In the genomic region with DNA sequence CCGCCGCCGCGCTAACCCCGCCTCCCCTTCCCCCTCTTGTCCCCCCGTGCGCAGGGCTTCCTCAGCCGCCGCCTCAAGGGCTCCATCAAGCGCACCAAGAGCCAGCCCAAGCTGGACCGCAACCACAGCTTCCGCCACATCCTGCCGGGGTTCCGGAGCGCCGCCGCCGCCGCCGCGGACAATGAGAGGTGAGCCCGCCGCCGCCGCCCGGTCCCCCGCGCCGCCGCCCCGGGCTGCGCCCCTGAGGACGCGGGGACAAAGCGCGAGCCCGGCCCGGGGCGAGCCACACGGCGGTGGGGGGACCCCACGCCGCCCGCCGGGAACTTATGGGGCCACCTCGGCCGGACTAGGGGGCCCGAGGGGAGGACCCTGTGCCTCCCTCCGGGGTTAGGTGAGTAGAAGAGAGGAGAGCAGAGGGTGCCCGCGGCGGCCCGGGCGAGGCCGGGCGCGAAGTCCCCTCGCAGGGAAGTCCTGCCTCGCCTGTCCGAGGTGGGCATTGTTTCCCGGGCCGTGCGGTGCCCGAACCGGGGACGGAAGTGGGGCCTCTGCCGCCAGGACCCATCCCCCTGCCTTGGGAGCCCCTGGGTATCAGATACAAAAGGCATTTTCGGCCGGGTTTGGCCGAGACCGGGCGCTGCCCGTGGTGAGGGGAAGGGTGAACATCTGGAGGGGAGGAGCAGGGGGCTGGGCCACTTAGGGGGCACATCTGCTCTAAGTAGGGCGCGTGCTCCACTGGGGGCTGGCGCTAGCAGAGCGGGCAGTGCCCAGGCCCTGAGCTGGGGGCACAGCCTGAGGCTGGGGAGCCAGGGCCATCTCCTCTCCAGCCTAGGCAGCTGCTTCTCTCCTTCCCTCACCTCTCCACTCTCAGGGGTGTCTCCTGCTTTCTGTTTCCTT, we compare ENCODE assay signal across 1 cellular context.
TF ChIP-seq lines count a peak whose summit lies in the region.

No MANE protein-coding gene starts in this region.

TF ChIP-seq in HepG2, 621 proteins besides CTCF, POLR2A, EP300 and RAD21 (continued from another document):
- TF ChIP-seq ZNF484 (CRISPR knock-in tag; IDR thresholded peaks at IDR 0.05; ENCODE audit: borderline replicate concordance, low read depth) (no peak), TP53 (CRISPR knock-in tag; conservative IDR thresholded peaks at IDR 0.05) (no peak), SETDB1 (CRISPR knock-in tag; IDR thresholded peaks at IDR 0.05; ENCODE audit: borderline replicate concordance) (no peak), ZNF772 (CRISPR knock-in tag; IDR thresholded peaks at IDR 0.05) (no peak), RFX3 (CRISPR knock-in tag; IDR thresholded peaks at IDR 0.05) (no peak), SMARCC2 (IDR thresholded peaks at IDR 0.05) (no peak), SMAD1 (CRISPR knock-in tag; IDR thresholded peaks at IDR 0.05; ENCODE audit: borderline replicate concordance, low read depth) (no peak), MYNN (CRISPR knock-in tag; IDR thresholded peaks at IDR 0.05; ENCODE audit: low read depth) (no peak)
- TF ChIP-seq, protein P1, sequence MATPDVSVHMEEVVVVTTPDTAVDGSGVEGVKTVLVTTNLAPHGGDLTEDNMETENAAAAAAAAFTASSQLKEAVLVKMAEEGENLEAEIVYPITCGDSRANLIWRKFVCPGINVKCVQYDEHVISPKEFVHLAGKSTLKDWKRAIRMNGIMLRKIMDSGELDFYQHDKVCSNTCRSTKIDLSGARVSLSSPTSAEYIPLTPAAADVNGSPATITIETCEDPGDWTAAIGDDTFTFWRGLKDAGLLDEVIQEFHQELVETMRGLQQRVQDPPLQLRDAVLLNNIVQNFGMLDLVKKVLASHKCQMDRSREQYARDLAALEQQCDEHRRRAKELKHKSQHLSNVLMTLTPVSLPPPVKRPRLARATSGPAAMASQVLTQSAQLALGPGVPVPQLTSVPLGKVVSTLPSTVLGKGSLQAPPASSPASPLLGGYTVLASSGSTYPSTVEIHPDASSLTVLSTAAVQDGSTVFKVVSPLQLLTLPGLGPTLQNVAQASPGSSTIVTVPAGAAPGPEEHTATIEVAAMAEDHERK (CRISPR knock-in tag; IDR thresholded peaks at IDR 0.05; ENCODE audit: low read depth): no peak
- TF ChIP-seq, protein P2, sequence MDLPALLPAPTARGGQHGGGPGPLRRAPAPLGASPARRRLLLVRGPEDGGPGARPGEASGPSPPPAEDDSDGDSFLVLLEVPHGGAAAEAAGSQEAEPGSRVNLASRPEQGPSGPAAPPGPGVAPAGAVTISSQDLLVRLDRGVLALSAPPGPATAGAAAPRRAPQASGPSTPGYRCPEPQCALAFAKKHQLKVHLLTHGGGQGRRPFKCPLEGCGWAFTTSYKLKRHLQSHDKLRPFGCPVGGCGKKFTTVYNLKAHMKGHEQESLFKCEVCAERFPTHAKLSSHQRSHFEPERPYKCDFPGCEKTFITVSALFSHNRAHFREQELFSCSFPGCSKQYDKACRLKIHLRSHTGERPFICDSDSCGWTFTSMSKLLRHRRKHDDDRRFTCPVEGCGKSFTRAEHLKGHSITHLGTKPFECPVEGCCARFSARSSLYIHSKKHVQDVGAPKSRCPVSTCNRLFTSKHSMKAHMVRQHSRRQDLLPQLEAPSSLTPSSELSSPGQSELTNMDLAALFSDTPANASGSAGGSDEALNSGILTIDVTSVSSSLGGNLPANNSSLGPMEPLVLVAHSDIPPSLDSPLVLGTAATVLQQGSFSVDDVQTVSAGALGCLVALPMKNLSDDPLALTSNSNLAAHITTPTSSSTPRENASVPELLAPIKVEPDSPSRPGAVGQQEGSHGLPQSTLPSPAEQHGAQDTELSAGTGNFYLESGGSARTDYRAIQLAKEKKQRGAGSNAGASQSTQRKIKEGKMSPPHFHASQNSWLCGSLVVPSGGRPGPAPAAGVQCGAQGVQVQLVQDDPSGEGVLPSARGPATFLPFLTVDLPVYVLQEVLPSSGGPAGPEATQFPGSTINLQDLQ (CRISPR knock-in tag; IDR thresholded peaks at IDR 0.05): no peak
- TF ChIP-seq, protein P3, sequence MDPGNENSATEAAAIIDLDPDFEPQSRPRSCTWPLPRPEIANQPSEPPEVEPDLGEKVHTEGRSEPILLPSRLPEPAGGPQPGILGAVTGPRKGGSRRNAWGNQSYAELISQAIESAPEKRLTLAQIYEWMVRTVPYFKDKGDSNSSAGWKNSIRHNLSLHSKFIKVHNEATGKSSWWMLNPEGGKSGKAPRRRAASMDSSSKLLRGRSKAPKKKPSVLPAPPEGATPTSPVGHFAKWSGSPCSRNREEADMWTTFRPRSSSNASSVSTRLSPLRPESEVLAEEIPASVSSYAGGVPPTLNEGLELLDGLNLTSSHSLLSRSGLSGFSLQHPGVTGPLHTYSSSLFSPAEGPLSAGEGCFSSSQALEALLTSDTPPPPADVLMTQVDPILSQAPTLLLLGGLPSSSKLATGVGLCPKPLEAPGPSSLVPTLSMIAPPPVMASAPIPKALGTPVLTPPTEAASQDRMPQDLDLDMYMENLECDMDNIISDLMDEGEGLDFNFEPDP (CRISPR knock-in tag; conservative IDR thresholded peaks at IDR 0.05): no peak
